Comparison of ENCODE assay signal across 8 cellular contexts in genomic region chr16:89217138-89217387, GRCh38. TPM values are rescaled to one million over a fixed set of nuclear protein-coding genes. Genes with fewer than 3 reads are reported as not detected.
DNase-seq lines count a peak whose midpoint lies in the region; ATAC-seq and TF ChIP-seq lines count a peak whose summit lies in the region.

No MANE protein-coding gene starts in this region.

- H4K91ac ChIP-seq in mesenchymal stem cell (ENCODE audit: low read length): peak overlapping the region; percentile 88

- H2BK5ac ChIP-seq in mesenchymal stem cell (ENCODE audit: low read depth, low read length, poor library complexity, severe bottlenecking): peak overlapping the region; percentile 90

- H3K9ac ChIP-seq in mesenchymal stem cell (ENCODE audit: low read length): peak overlapping the region; percentile 99

- H3K14ac ChIP-seq in mesenchymal stem cell (ENCODE audit: low read length in 2 of 2): no peak overlapping the region

- no peak for DNase-seq in activated naive CD4-positive, alpha-beta T cell (lab: John Stamatoyannopoulos, UW)
- DNase-seq in brain microvascular endothelial cell: no peak
- no peak for DNase-seq in mesenchymal stem cell
- DNase-seq in upper lobe of left lung: no peak
- no peak for DNase-seq in glomerular visceral epithelial cell (ENCODE audit: extremely low spot score)
- no peak for DNase-seq in HK-2 (ENCODE audit: unreplicated experiment)

- no peaks in the 10 kb centered on the region for H3K27me3 Mint-ChIP-seq in activated naive CD4-positive, alpha-beta T cell treated with anti-CD3 and anti-CD28 coated beads, Interleukin-2, amount 50 U/mL, for 24 hours

- TF ChIP-seq EP300 in upper lobe of left lung (IDR thresholded peaks at IDR 0.05): no peak

- peak overlapping the region; percentile 87 for H3K27ac Mint-ChIP-seq in activated naive CD4-positive, alpha-beta T cell treated with anti-CD3 and anti-CD28 coated beads, Interleukin-2, amount 50 U/mL, for 24 hours

- in situ Hi-C loops in brain microvascular endothelial cell (cut with HindIII; ENCODE audit: low pct_ligation_motif_present, low sequenced_read_pairs): no loop called here

- H3K9me3 ChIP-seq in mesenchymal stem cell (ENCODE audit: control insufficient read depth, low read length) (no peaks in the 10 kb centered on the region), upper lobe of left lung (no peaks in the 10 kb centered on the region)

- no peak for TF ChIP-seq CTCF in brain microvascular endothelial cell (IDR thresholded peaks at IDR 0.05; ENCODE audit: low read depth, low read length, missing control alignments)
- TF ChIP-seq CTCF in upper lobe of left lung (IDR thresholded peaks at IDR 0.05): no peak

- H3K27ac ChIP-seq in brain microvascular endothelial cell: peak overlapping the region; percentile 89
- peak overlapping the region; percentile 91 for H3K27ac ChIP-seq in mesenchymal stem cell (ENCODE audit: low read length, poor library complexity, severe bottlenecking)
- H3K27ac ChIP-seq in upper lobe of left lung: peak overlapping the region; percentile 96 to 97 (median 96)

- peak overlapping the region; percentile 90 for H3K4me2 ChIP-seq in mesenchymal stem cell (ENCODE audit: low read length, poor library complexity, severe bottlenecking)

- no peak overlapping the region for H2BK120ac ChIP-seq in mesenchymal stem cell (ENCODE audit: low read depth, low read length)

- peak overlapping the region; percentile 35 to 100 for H3K4ac ChIP-seq in mesenchymal stem cell (ENCODE audit: low read depth in 1 of 2, low read length in 2 of 2)

- peaks cover 30% of the 10 kb centered on the region for H3K79me1 ChIP-seq in mesenchymal stem cell (replicated peaks; ENCODE audit: low read length, poor library complexity, severe bottlenecking)

- peak overlapping the region in 1 of 2 experiments; percentile 92 for H3K18ac ChIP-seq in mesenchymal stem cell (ENCODE audit: low read depth in 1 of 2, low read length in 2 of 2)

- no peak overlapping the region for H2AK5ac ChIP-seq in mesenchymal stem cell (ENCODE audit: low read length, severe bottlenecking)

- 0% methylated on average over 8 of the region's 11 CpGs for WGBS in mesenchymal stem cell
- WGBS in upper lobe of left lung, 2 donors: 0 to 1% methylated on average over 11 of the region's 11 CpGs

- H3K23ac ChIP-seq in mesenchymal stem cell (ENCODE audit: low read length in 2 of 2): no peak overlapping the region

- ATAC-seq in upper lobe of left lung (ENCODE audit: low FRiP score in 2 of 2) (no peak), HG02870 (IDR thresholded peaks at IDR 0.05; ENCODE audit: unreplicated experiment) (no peak)

- H3K36me3 Mint-ChIP-seq in activated naive CD4-positive, alpha-beta T cell treated with anti-CD3 and anti-CD28 coated beads, Interleukin-2, amount 50 U/mL, for 24 hours: peaks cover under 1% of the 10 kb centered on the region

- no peaks in the 10 kb centered on the region for H3K9me3 Mint-ChIP-seq in activated naive CD4-positive, alpha-beta T cell treated with anti-CD3 and anti-CD28 coated beads, Interleukin-2, amount 50 U/mL, for 24 hours

- H2AFZ ChIP-seq in mesenchymal stem cell (ENCODE audit: low read depth, low read length): peak overlapping the region; percentile 99

- TF ChIP-seq POLR2A in upper lobe of left lung (IDR thresholded peaks at IDR 0.05): no peak

- H2BK15ac ChIP-seq in mesenchymal stem cell (ENCODE audit: low read depth, poor library complexity, severe bottlenecking): no peak overlapping the region

- H3K4me1 Mint-ChIP-seq in activated naive CD4-positive, alpha-beta T cell treated with anti-CD3 and anti-CD28 coated beads, Interleukin-2, amount 50 U/mL, for 24 hours: peaks cover 24% of the 10 kb centered on the region

- H3K4me1 ChIP-seq in mesenchymal stem cell (ENCODE audit: control insufficient read depth, insufficient read depth, low read depth, low read length): peaks cover 6% of the 10 kb centered on the region
- peaks cover 17 to 37% (median 24%) of the 10 kb centered on the region in 4 donors for H3K4me1 ChIP-seq in upper lobe of left lung

- H3K27me3 ChIP-seq in brain microvascular endothelial cell (replicated peaks) (no peaks in the 10 kb centered on the region), mesenchymal stem cell (ENCODE audit: control insufficient read depth in 1 of 2, insufficient read depth in 1 of 2, low read length in 2 of 2) (no peaks in the 10 kb centered on the region), upper lobe of left lung (no peaks in the 10 kb centered on the region)

- H3K4me3 ChIP-seq in brain microvascular endothelial cell (ENCODE audit: low read depth, low read length) (peak overlapping the region; percentile 92), mesenchymal stem cell (ENCODE audit: insufficient read depth in 1 of 2, low read depth in 1 of 2, low read length in 2 of 2) (peak overlapping the region; percentile 91 to 95), upper lobe of left lung (peak overlapping the region; percentile 68 to 96 (median 89))

- H3K4me3 Mint-ChIP-seq in activated naive CD4-positive, alpha-beta T cell treated with anti-CD3 and anti-CD28 coated beads, Interleukin-2, amount 50 U/mL, for 24 hours: peak overlapping the region; percentile 79

- H2BK12ac ChIP-seq in mesenchymal stem cell (ENCODE audit: low read length in 2 of 2): no peak overlapping the region

- H4K8ac ChIP-seq in mesenchymal stem cell (ENCODE audit: low read length): peak overlapping the region; percentile 99

- H3K36me3 ChIP-seq in brain microvascular endothelial cell (replicated peaks) (peaks cover 23% of the 10 kb centered on the region), mesenchymal stem cell (ENCODE audit: control insufficient read depth in 1 of 2, insufficient read depth in 2 of 2, low read depth in 1 of 2, low read length in 2 of 2) (peaks cover 18 to 24% of the 10 kb centered on the region in 2 experiments), upper lobe of left lung (peaks cover 6 to 17% (median 12%) of the 10 kb centered on the region in 4 donors)

RNA-seq across cellular contexts. Expression of gene ZNF778, which starts 0.4 kb away (rescaled TPM):
- 3.8 TPM for polyA plus RNA-seq in mesenchymal stem cell (2013, experiment 1 of 2)
- 4.3 TPM for polyA plus RNA-seq in mesenchymal stem cell (2013, experiment 2 of 2)
- total RNA-seq in upper lobe of left lung: 10 to 100 TPM; 12.3 to 50.1 (median 17.7) TPM

RNA-seq across cellular contexts. Expression of gene SLC22A31, which starts 16.7 kb away (rescaled TPM):
- 0.99 TPM for polyA plus RNA-seq in mesenchymal stem cell (2013, experiment 1 of 2)
- 1.00 TPM for polyA plus RNA-seq in mesenchymal stem cell (2013, experiment 2 of 2)
- 100 to 1,000 TPM in 4 of 6 donors, 10 to 100 TPM in 2; 71.0 to 320 (median 174) TPM for total RNA-seq in upper lobe of left lung

RNA-seq across cellular contexts. Expression of gene CDH15, which starts 45.5 kb away (rescaled TPM):
- polyA plus RNA-seq in mesenchymal stem cell (2013, experiment 1 of 2): 0.43 TPM
- polyA plus RNA-seq in mesenchymal stem cell (2013, experiment 2 of 2): 0.37 TPM
- total RNA-seq in upper lobe of left lung: 1 to 10 TPM in 3 of 6 donors, under 1 TPM in 3; 0.39 to 4.2 (median 1.2) TPM
